ENCODE assay signal across 8 cellular contexts in genomic region chrX:46545111-46546005, GRCh38. TPM values are rescaled to one million over a fixed set of nuclear protein-coding genes. Genes with fewer than 3 reads are reported as not detected.
DNase-seq lines count a peak whose midpoint lies in the region; ATAC-seq and TF ChIP-seq lines count a peak whose summit lies in the region.

TSS of gene ZNF674 (minus strand) at chrX:46545421. CDS start at chrX:46542087, 3,334 bp downstream.

- peak within 1 kb of the TSS; percentile 82 for H3K4me3 ChIP-seq in Jurkat, Clone E6-1 (ENCODE audit: low read length)
- peak within 1 kb of the TSS; percentile 59; the same call in 1 of the 2 replicates for H3K4me3 ChIP-seq in PC-9

- ATAC-seq in GM21717 (IDR thresholded peaks at IDR 0.05; ENCODE audit: unreplicated experiment) (peak; percentile 84), naive B cell (ENCODE audit: low read depth in 2 of 2) (peak; percentile 91 to 92)
- peak; percentile 95 for ATAC-seq in stimulated activated effector memory CD8-positive, alpha-beta T cell treated with anti-CD3 and anti-CD28 coated beads, Interleukin-12 subunit alpha, Interleukin-12 subunit beta, amount 100 ng/mL, for 72 hours

- no peaks in the 10 kb centered on the region for H3K9me2 ChIP-seq in PC-9 (ENCODE audit: insufficient read depth)

- POLR2A ChIA-PET in PC-9 (lab: Charles Lee; ENCODE audit: unreplicated experiment) = no interaction called here

- no peaks in the 10 kb centered on the region for H3K36me3 Mint-ChIP-seq in naive B cell
- H3K36me3 Mint-ChIP-seq in stimulated activated effector memory CD8-positive, alpha-beta T cell treated with anti-CD3 and anti-CD28 coated beads, Interleukin-12 subunit alpha, Interleukin-12 subunit beta, amount 100 ng/mL, for 72 hours = peaks cover 43% of the 10 kb centered on the region

- peak within 1 kb of the TSS; percentile 70 for H3K4me2 ChIP-seq in PC-9

- no peaks in the 10 kb centered on the region for H3K27me3 ChIP-seq in PC-9 (ENCODE audit: insufficient read depth, low read depth)

- peak within 1 kb of the TSS; percentile 81 for H3K27ac ChIP-seq in PC-9

- peaks cover 5 to 25% (median 16%) of the 10 kb centered on the region in 3 donors for H3K4me1 Mint-ChIP-seq in naive B cell
- peaks cover 14% of the 10 kb centered on the region for H3K4me1 Mint-ChIP-seq in stimulated activated effector memory CD8-positive, alpha-beta T cell treated with anti-CD3 and anti-CD28 coated beads, Interleukin-12 subunit alpha, Interleukin-12 subunit beta, amount 100 ng/mL, for 72 hours

- H3K27me3 Mint-ChIP-seq in naive B cell = no peaks in the 10 kb centered on the region

- peak within 1 kb of the TSS; percentile 87 to 98 (median 97) for H3K4me3 Mint-ChIP-seq in naive B cell
- peak within 1 kb of the TSS; percentile 90 for H3K4me3 Mint-ChIP-seq in stimulated activated effector memory CD8-positive, alpha-beta T cell treated with anti-CD3 and anti-CD28 coated beads, Interleukin-12 subunit alpha, Interleukin-12 subunit beta, amount 100 ng/mL, for 72 hours

- CTCF ChIA-PET in PC-9 (lab: Charles Lee) = interaction anchor here (0.7 kb wide), 1 partner anchor 1065 kb away, joined by 3 read pairs; no protein-coding TSS in a partner anchor

- H3K79me2 ChIP-seq in PC-9 (ENCODE audit: low read depth) = peaks cover 22% of the 10 kb centered on the region

- DNase-seq in DMS79 treated with DMSO at 0.1 percent for 48 hours (lab: John Stamatoyannopoulos, UW) (peak; percentile 30), PC-9 (peak; percentile 71 to 79), fibroblast of gingiva (ENCODE audit: low read depth) (peak; percentile 87), naive B cell (peak; percentile 92)
- DNase-seq in Jurkat, Clone E6-1 (ENCODE audit: low read depth, low spot score) = peak; percentile 88
- DNase-seq in activated T-cell treated with anti-CD3 and anti-CD28 coated beads, Interleukin-2, amount 50 U/mL, for 48 hours = peak; percentile 94 to 95
- peak; percentile 81 to 95 for DNase-seq in stimulated activated effector memory CD8-positive, alpha-beta T cell treated with anti-CD3 and anti-CD28 coated beads, Interleukin-12 subunit alpha, Interleukin-12 subunit beta, amount 100 ng/mL, for 72 hours (ENCODE audit: low spot score in 2 of 2)

- no peaks in the 10 kb centered on the region for H3F3A ChIP-seq in PC-9 (ENCODE audit: insufficient read depth, low read depth)

- H3K9me3 Mint-ChIP-seq in naive B cell = no peaks in the 10 kb centered on the region
- H3K9me3 Mint-ChIP-seq in stimulated activated effector memory CD8-positive, alpha-beta T cell treated with anti-CD3 and anti-CD28 coated beads, Interleukin-12 subunit alpha, Interleukin-12 subunit beta, amount 100 ng/mL, for 72 hours = no peaks in the 10 kb centered on the region

- peak within 1 kb of the TSS; percentile 90 to 99 (median 94) for H3K27ac Mint-ChIP-seq in naive B cell
- H3K27ac Mint-ChIP-seq in stimulated activated effector memory CD8-positive, alpha-beta T cell treated with anti-CD3 and anti-CD28 coated beads, Interleukin-12 subunit alpha, Interleukin-12 subunit beta, amount 100 ng/mL, for 72 hours = peak within 1 kb of the TSS; percentile 98

- TSS peak; percentile 76 for BruUV-seq in PC-9 (replicated peaks; lab: Mats Ljungman, UMichigan)

- no peak within 1 kb of the TSS for H2AFZ ChIP-seq in PC-9

- no peak; the same call in 1 of the 2 replicates for TF ChIP-seq CTCF in PC-9 (conservative IDR thresholded peaks at IDR 0.05)

- intact Hi-C loops in PC-9 (cut with micrococcal nuclease; ENCODE audit: unreplicated experiment) = no loop called here

- H3K36me3 ChIP-seq in PC-9 (ENCODE audit: low read depth) = no peaks in the 10 kb centered on the region

- H3K9me3 ChIP-seq in PC-9 (ENCODE audit: insufficient read depth, low read depth) = no peaks in the 10 kb centered on the region

- H3K4me1 ChIP-seq in PC-9 (replicated peaks; ENCODE audit: insufficient read depth) = no peaks in the 10 kb centered on the region

- no peaks in the 10 kb centered on the region for H4K20me1 ChIP-seq in PC-9 (ENCODE audit: insufficient read depth)

RNA-seq across cellular contexts. Expression of gene ZNF674, which starts in this region (rescaled TPM):
- 4.3 TPM for polyA plus RNA-seq in Jurkat, Clone E6-1 (2012; ENCODE audit: insufficient read depth, insufficient read length)
- total RNA-seq in PC-9 (2021) = 3.9 and 4.0 TPM in 2 replicates
- polyA plus RNA-seq in naive B cell (ENCODE audit: low read depth in 6 of 6) = 1 to 10 TPM in 1 of 6 donors, under 1 TPM in 3, not detected in 2; 0.28 to 1.0 (median 0.57) TPM

Comparison
In these comparisons a context has a peak if more than half of its experiments do, and no peak if none do; other contexts are left out.
1. Peak in every context shown above with its lines: DNase-seq, ATAC-seq, H3K4me3 ChIP-seq and H3K27ac ChIP-seq.
2. DNase-seq: peak in every context shown above with its lines; median percentile 94 in activated T-cell treated with anti-CD3 and anti-CD28 coated beads, Interleukin-2, amount 50 U/mL, for 48 hours; 92 in naive B cell; 88 in Jurkat, Clone E6-1; 88 in stimulated activated effector memory CD8-positive, alpha-beta T cell treated with anti-CD3 and anti-CD28 coated beads, Interleukin-12 subunit alpha, Interleukin-12 subunit beta, amount 100 ng/mL, for 72 hours; 87 in fibroblast of gingiva; 75 in PC-9; 30 in DMS79 treated with DMSO at 0.1 percent for 48 hours.